Comparison of ENCODE assay signal across 9 cellular contexts in genomic region chr2:44044281-44044720, GRCh38.
DNase-seq lines count a peak whose midpoint lies in the region; ATAC-seq and TF ChIP-seq lines count a peak whose summit lies in the region.
"Had no signal": no experiment of that assay in that cellular context is flagged by ENCODE, and none has a peak within 500 bp of the region (broad histone marks: within the 10 kb centered on the region; RNA-seq: fewer than 3 reads in every experiment).

No MANE protein-coding gene starts in this region.

- no peak overlapping the region for H3K27ac ChIP-seq in duodenal mucosa (ENCODE audit: low read depth, low read length)

- H3K27me3 ChIP-seq in duodenal mucosa (ENCODE audit: control insufficient read depth in 1 of 2, insufficient read depth in 2 of 2, low read length in 2 of 2), result no peaks in the 10 kb centered on the region

- peak; percentile 98 for TF ChIP-seq CTCF in GM20000 (IDR thresholded peaks at IDR 0.05; ENCODE audit: extremely low read depth, missing control alignments)

- H3K36me3 ChIP-seq in duodenal mucosa (ENCODE audit: control insufficient read depth in 1 of 2, insufficient read depth in 2 of 2, low read length in 2 of 2), result no peaks in the 10 kb centered on the region

- H3K9me3 Mint-ChIP-seq in memory B cell, result no peaks in the 10 kb centered on the region
- H3K9me3 Mint-ChIP-seq: dendritic cell treated with granulocyte-macrophage colony-stimulating factor and Interleukin-4, amounts not matched to agents 40 ng/mL and 50 ng/mL, for 4 days had no signal

- DNase-seq in COR-L47 (lab: John Stamatoyannopoulos, UW), result peak; percentile 91
- peak; percentile 86 for DNase-seq in GM20000 (ENCODE audit: low spot score)
- DNase-seq in HK-2 (ENCODE audit: unreplicated experiment), result peak; percentile 85
- DNase-seq in NCI-H82 (lab: John Stamatoyannopoulos, UW), result peak; percentile 96
- DNase-seq in activated CD4-positive, alpha-beta T cell treated with anti-CD3 and anti-CD28 coated beads, Interleukin-2, amount 50 U/mL, for 48 hours, result peak; percentile 85 to 88
- DNase-seq in memory B cell (ENCODE audit: low spot score in 2 of 2), result peak; percentile 68 to 69
- peak; percentile 44 to 51 for DNase-seq in stimulated activated CD8-positive, alpha-beta memory T cell treated with anti-CD3 and anti-CD28 coated beads, Interleukin-15, amount 100 ng/mL, for 4 hours (ENCODE audit: low read depth in 2 of 2)

- H3K27ac Mint-ChIP-seq in memory B cell, result no peak overlapping the region
- H3K27ac Mint-ChIP-seq: dendritic cell treated with granulocyte-macrophage colony-stimulating factor and Interleukin-4, amounts not matched to agents 40 ng/mL and 50 ng/mL, for 4 days had no signal

- H3K4me3 ChIP-seq in duodenal mucosa (ENCODE audit: low read depth in 1 of 2, low read length in 2 of 2), result no peak overlapping the region

- peak overlapping the region; percentile 7 for H3K4me3 Mint-ChIP-seq in memory B cell
- H3K4me3 Mint-ChIP-seq: dendritic cell treated with granulocyte-macrophage colony-stimulating factor and Interleukin-4, amounts not matched to agents 40 ng/mL and 50 ng/mL, for 4 days had no signal

- H3K9ac ChIP-seq in duodenal mucosa (ENCODE audit: low read depth in 1 of 2, low read length in 2 of 2), result peak overlapping the region; percentile 20 to 44

- H3K4me1 ChIP-seq in duodenal mucosa (ENCODE audit: control insufficient read depth in 1 of 2, insufficient read depth in 2 of 2, low read length in 2 of 2), result no peaks in the 10 kb centered on the region

- no peaks in the 10 kb centered on the region for H3K9me3 ChIP-seq in duodenal mucosa (ENCODE audit: control insufficient read depth in 1 of 2, low read length in 2 of 2)

- H3K27me3 Mint-ChIP-seq in memory B cell, result peaks cover 4% of the 10 kb centered on the region

- H3K36me3 Mint-ChIP-seq in memory B cell, result no peaks in the 10 kb centered on the region

- H3K4me1 Mint-ChIP-seq in memory B cell, result peaks cover 2% of the 10 kb centered on the region

- peak; percentile 100 for ATAC-seq in memory B cell (ENCODE audit: low read depth)
